Comparison of ENCODE assay signal across 2 cellular contexts in genomic region chr7:29865526-29865925, GRCh38.
TF ChIP-seq lines count a peak whose summit lies in the region.

No MANE protein-coding gene starts in this region.

TF ChIP-seq in A549, 52 proteins besides CTCF, POLR2A, EP300 and RAD21 (continued from another document):
- TF ChIP-seq BHLHE40 (IDR thresholded peaks at IDR 0.05; ENCODE audit: low read depth, low read length) (no peak), NFE2L2 (conservative IDR thresholded peaks at IDR 0.05; ENCODE audit: low read length) (no peak)

TF ChIP-seq in IMR-90, 13 proteins besides CTCF, POLR2A, EP300 and RAD21:
- TF ChIP-seq USF2 (IDR thresholded peaks at IDR 0.05; ENCODE audit: low read depth, low read length) = peak; percentile 29; the same call in 1 of the 2 replicates
- TF ChIP-seq MXI1 (IDR thresholded peaks at IDR 0.05; ENCODE audit: borderline replicate concordance, low read depth, low read length) = no peak
- no peak for TF ChIP-seq NFE2L2 (IDR thresholded peaks at IDR 0.05; ENCODE audit: low read depth, low read length)
- TF ChIP-seq BHLHE40 (IDR thresholded peaks at IDR 0.05; ENCODE audit: low read depth, low read length) = no peak; the same call in 1 of the 2 replicates
- TF ChIP-seq FOS (IDR thresholded peaks at IDR 0.05; ENCODE audit: low read depth, low read length) = peak; percentile 37; the same call in 1 of the 2 replicates
- no peak for TF ChIP-seq CHD1 (IDR thresholded peaks at IDR 0.05; ENCODE audit: low read depth, low read length)
